In genomic region chr16:22092143-22092933, GRCh38 we compare ENCODE assay signal across 9 cellular contexts. TPM values are rescaled to one million over a fixed set of nuclear protein-coding genes. Genes with fewer than 3 reads are reported as not detected.
DNase-seq lines count a peak whose midpoint lies in the region; TF ChIP-seq lines count a peak whose summit lies in the region.
"Had no signal": no experiment of that assay in that cellular context is flagged by ENCODE, and none has a peak within 500 bp of the region (broad histone marks: within the 10 kb centered on the region; RNA-seq: fewer than 3 reads in every experiment).

VWA3A (plus strand) TSS chr16:22092541; CDS start chr16:22092638, 97 bp downstream.

- no peaks in the 10 kb centered on the region for H3K27me3 ChIP-seq in Peyer's patch
- H3K27me3 ChIP-seq: SJSA1 had no signal

- no peaks in the 10 kb centered on the region for H3K9me3 Mint-ChIP-seq in activated CD4-positive, alpha-beta T cell treated with anti-CD3 and anti-CD28 coated beads, Interleukin-2, amount 10 ng/mL, durations not matched to agents 24 days and 14 days

- no peaks in the 10 kb centered on the region for H3K36me3 Mint-ChIP-seq in activated CD4-positive, alpha-beta T cell treated with anti-CD3 and anti-CD28 coated beads, Interleukin-2, amount 10 ng/mL, durations not matched to agents 24 days and 14 days (ENCODE audit: low read depth)

- peaks cover 8% of the 10 kb centered on the region for H3K27me3 Mint-ChIP-seq in activated CD4-positive, alpha-beta T cell treated with anti-CD3 and anti-CD28 coated beads, Interleukin-2, amount 10 ng/mL, durations not matched to agents 24 days and 14 days

- no peak for TF ChIP-seq CTCF in 22Rv1 (IDR thresholded peaks at IDR 0.05)
- no peak for TF ChIP-seq CTCF in Peyer's patch (IDR thresholded peaks at IDR 0.05)

- POLR2A ChIA-PET in HEK293T (lab: Yijun Ruan, JAX) = interaction anchor here (1.2 kb wide), 1 partner anchor 85 kb away, joined by 4 read pairs; no protein-coding TSS in a partner anchor

- no peaks in the 10 kb centered on the region for H3K36me3 ChIP-seq in Peyer's patch
- H3K36me3 ChIP-seq: SJSA1 had no signal

- no peak within 1 kb of the TSS for H3K27ac Mint-ChIP-seq in activated CD4-positive, alpha-beta T cell treated with anti-CD3 and anti-CD28 coated beads, Interleukin-2, amount 10 ng/mL, durations not matched to agents 24 days and 14 days

- no peak for TF ChIP-seq POLR2A in Peyer's patch (IDR thresholded peaks at IDR 0.05)

- H3K4me1 ChIP-seq in Peyer's patch = no peaks in the 10 kb centered on the region
- H3K4me1 ChIP-seq: SJSA1 had no signal

- DNase-seq in HEK293T (ENCODE audit: extremely low spot score) (peak; percentile 50), islet precursor cell (peak; percentile 79), NCI-H1436 (lab: John Stamatoyannopoulos, UW) (no peak), SHP77 (lab: John Stamatoyannopoulos, UW) (no peak), Peyer's patch (no peak)
- DNase-seq in activated CD4-positive, alpha-beta T cell treated with anti-CD3 and anti-CD28 coated beads, Interleukin-2, amount 10 ng/mL, durations not matched to agents 24 days and 14 days = no peak

- peak within 1 kb of the TSS; percentile 75 for H3K27ac ChIP-seq in 22Rv1
- peak within 1 kb of the TSS; percentile 67 for H3K27ac ChIP-seq in cingulate gyrus (ENCODE audit: low read depth, low read length)
- H3K27ac ChIP-seq in Peyer's patch = no peak within 1 kb of the TSS
- H3K27ac ChIP-seq: SJSA1 had no signal

- H3K4me1 Mint-ChIP-seq in activated CD4-positive, alpha-beta T cell treated with anti-CD3 and anti-CD28 coated beads, Interleukin-2, amount 10 ng/mL, durations not matched to agents 24 days and 14 days = no peaks in the 10 kb centered on the region

- CTCF ChIA-PET in HEK293T (lab: Yijun Ruan, JAX) = interaction anchor here (0.7 to 2.1 kb wide), 2 partner anchors 15 kb away, joined by 3 to 10 read pairs; no protein-coding TSS in a partner anchor

- no peak within 1 kb of the TSS for H3K4me3 Mint-ChIP-seq in activated CD4-positive, alpha-beta T cell treated with anti-CD3 and anti-CD28 coated beads, Interleukin-2, amount 10 ng/mL, durations not matched to agents 24 days and 14 days

- intact Hi-C loops in activated CD4-positive, alpha-beta T cell treated with anti-CD3 and anti-CD28 coated beads, Interleukin-2, amount 10 ng/mL, durations not matched to agents 24 days and 14 days (cut with micrococcal nuclease) = no loop called here

- H3K9me3 ChIP-seq in Peyer's patch = no peaks in the 10 kb centered on the region
- H3K9me3 ChIP-seq: SJSA1 had no signal

- no peak within 1 kb of the TSS for H3K4me3 ChIP-seq in Peyer's patch
- H3K4me3 ChIP-seq: SJSA1 had no signal

TF ChIP-seq in HEK293T, 16 proteins besides CTCF, POLR2A, EP300 and RAD21:
- TF ChIP-seq ZNF384 (IDR thresholded peaks at IDR 0.05) = no peak
- TF ChIP-seq FOXA1 (IDR thresholded peaks at IDR 0.05) = no peak
- TF ChIP-seq L3MBTL2 (conservative IDR thresholded peaks at IDR 0.05) = no peak
- peak; percentile 35; the same call in 1 of the 2 replicates for TF ChIP-seq BHLHE40 (IDR thresholded peaks at IDR 0.05; ENCODE audit: borderline replicate concordance)
- no peak for TF ChIP-seq PKNOX1 (IDR thresholded peaks at IDR 0.05)
- no peak for TF ChIP-seq SUZ12 (IDR thresholded peaks at IDR 0.05)

RNA-seq across cellular contexts. Expression of gene VWA3A, which starts in this region (rescaled TPM):
- total RNA-seq in activated CD4-positive, alpha-beta T cell treated with anti-CD3 and anti-CD28 coated beads, Interleukin-2, amount 10 ng/mL, durations not matched to agents 24 days and 14 days = 0.19 TPM in 1 of 2 replicates, not detected in the other
- under 1 TPM in 1 of 4 donors, not detected in 3; 0.18 TPM for total RNA-seq in Peyer's patch
- total RNA-seq: SJSA1 had no signal

Comparison
In these comparisons a context has a peak if more than half of its experiments do, and no peak if none do; other contexts are left out.
1. H3K27ac ChIP-seq: peak in 22Rv1 (single experiment) and cingulate gyrus (single experiment); none in Peyer's patch (0 of 4).
2. DNase-seq: peak in HEK293T (single experiment) and islet precursor cell (single experiment); none in NCI-H1436 (single experiment), activated CD4-positive, alpha-beta T cell treated with anti-CD3 and anti-CD28 coated beads, Interleukin-2, amount 10 ng/mL, durations not matched to agents 24 days and 14 days (single experiment), SHP77 (0 of 2) and Peyer's patch (0 of 3).